In the genomic region with DNA sequence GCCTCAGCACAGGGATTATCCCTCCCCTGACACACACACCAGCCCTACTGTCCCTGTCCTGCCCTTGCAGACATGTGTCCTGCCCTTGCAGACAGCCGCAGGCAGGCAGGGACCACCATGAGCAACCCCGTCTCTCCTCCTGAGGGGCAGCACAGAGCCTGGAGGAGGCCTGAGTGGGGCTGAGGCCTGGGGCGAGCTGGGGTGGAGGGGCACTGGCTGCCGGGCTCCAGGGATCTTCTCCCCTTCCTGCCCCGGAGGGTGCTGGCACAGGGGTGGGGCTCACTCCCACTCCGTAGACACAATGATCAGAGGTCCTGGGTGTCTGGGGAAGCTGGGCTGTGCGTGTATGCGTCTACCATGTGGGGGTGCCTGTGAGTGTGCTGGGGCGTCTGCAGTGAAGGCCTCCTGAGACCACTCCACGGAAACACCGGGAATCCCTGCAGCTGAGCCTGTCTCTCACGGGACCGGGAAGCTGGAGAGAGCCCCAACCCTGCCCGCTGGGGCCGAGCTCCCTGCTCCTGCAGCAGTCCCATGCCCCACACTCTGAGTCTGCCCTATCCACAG, we compare ENCODE assay signal across 1 cellular context.
TF ChIP-seq lines count a peak whose summit lies in the region.

No MANE protein-coding gene starts in this region.

TF ChIP-seq in GM23338, 12 proteins besides CTCF, POLR2A, EP300 and RAD21 (continued from another document):
- TF ChIP-seq, protein P1, sequence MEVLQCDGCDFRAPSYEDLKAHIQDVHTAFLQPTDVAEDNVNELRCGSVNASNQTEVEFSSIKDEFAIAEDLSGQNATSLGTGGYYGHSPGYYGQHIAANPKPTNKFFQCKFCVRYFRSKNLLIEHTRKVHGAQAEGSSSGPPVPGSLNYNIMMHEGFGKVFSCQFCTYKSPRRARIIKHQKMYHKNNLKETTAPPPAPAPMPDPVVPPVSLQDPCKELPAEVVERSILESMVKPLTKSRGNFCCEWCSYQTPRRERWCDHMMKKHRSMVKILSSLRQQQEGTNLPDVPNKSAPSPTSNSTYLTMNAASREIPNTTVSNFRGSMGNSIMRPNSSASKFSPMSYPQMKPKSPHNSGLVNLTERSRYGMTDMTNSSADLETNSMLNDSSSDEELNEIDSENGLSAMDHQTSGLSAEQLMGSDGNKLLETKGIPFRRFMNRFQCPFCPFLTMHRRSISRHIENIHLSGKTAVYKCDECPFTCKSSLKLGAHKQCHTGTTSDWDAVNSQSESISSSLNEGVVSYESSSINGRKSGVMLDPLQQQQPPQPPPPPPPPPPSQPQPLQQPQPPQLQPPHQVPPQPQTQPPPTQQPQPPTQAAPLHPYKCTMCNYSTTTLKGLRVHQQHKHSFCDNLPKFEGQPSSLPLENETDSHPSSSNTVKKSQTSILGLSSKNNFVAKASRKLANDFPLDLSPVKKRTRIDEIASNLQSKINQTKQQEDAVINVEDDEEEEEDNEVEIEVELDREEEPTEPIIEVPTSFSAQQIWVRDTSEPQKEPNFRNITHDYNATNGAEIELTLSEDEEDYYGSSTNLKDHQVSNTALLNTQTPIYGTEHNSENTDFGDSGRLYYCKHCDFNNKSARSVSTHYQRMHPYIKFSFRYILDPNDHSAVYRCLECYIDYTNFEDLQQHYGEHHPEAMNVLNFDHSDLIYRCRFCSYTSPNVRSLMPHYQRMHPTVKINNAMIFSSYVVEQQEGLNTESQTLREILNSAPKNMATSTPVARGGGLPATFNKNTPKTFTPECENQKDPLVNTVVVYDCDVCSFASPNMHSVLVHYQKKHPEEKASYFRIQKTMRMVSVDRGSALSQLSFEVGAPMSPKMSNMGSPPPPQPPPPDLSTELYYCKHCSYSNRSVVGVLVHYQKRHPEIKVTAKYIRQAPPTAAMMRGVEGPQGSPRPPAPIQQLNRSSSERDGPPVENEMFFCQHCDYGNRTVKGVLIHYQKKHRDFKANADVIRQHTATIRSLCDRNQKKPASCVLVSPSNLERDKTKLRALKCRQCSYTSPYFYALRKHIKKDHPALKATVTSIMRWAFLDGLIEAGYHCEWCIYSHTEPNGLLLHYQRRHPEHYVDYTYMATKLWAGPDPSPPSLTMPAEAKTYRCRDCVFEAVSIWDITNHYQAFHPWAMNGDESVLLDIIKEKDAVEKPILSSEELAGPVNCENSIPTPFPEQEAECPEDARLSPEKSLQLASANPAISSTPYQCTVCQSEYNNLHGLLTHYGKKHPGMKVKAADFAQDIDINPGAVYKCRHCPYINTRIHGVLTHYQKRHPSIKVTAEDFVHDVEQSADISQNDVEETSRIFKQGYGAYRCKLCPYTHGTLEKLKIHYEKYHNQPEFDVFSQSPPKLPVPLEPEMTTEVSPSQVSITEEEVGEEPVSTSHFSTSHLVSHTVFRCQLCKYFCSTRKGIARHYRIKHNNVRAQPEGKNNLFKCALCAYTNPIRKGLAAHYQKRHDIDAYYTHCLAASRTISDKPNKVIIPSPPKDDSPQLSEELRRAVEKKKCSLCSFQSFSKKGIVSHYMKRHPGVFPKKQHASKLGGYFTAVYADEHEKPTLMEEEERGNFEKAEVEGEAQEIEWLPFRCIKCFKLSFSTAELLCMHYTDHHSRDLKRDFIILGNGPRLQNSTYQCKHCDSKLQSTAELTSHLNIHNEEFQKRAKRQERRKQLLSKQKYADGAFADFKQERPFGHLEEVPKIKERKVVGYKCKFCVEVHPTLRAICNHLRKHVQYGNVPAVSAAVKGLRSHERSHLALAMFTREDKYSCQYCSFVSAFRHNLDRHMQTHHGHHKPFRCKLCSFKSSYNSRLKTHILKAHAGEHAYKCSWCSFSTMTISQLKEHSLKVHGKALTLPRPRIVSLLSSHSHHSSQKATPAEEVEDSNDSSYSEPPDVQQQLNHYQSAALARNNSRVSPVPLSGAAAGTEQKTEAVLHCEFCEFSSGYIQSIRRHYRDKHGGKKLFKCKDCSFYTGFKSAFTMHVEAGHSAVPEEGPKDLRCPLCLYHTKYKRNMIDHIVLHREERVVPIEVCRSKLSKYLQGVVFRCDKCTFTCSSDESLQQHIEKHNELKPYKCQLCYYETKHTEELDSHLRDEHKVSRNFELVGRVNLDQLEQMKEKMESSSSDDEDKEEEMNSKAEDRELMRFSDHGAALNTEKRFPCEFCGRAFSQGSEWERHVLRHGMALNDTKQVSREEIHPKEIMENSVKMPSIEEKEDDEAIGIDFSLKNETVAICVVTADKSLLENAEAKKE (CRISPR knock-in tag; IDR thresholded peaks at IDR 0.05) = no peak
- TF ChIP-seq NANOG (IDR thresholded peaks at IDR 0.05; ENCODE audit: borderline replicate concordance) (no peak), ZNF114 (CRISPR knock-in tag; IDR thresholded peaks at IDR 0.05) (no peak), EZH2phosphoT487 (IDR thresholded peaks at IDR 0.05; ENCODE audit: unreplicated experiment) (no peak)
